Comparison of ENCODE assay signal across 22 cellular contexts in genomic region chr3:29668233-29668632, GRCh38.
DNase-seq lines count a peak whose midpoint lies in the region; ATAC-seq, FAIRE-seq and TF ChIP-seq lines count a peak whose summit lies in the region.
"Had no signal": no experiment of that assay in that cellular context is flagged by ENCODE, and none has a peak within 500 bp of the region (broad histone marks: within the 10 kb centered on the region; RNA-seq: fewer than 3 reads in every experiment).

No MANE protein-coding gene starts in this region.

- peaks cover 6% of the 10 kb centered on the region for H3K9me3 Mint-ChIP-seq in Calu3 (ENCODE audit: low read depth, unreplicated experiment)
- peaks cover 4% of the 10 kb centered on the region for H3K9me3 Mint-ChIP-seq in CD8-positive, alpha-beta T cell
- H3K9me3 Mint-ChIP-seq: GM23338, HFFc6 had no signal

- intact Hi-C loops in Calu3 (cut with micrococcal nuclease; ENCODE audit: unreplicated experiment) = no loop called here
- intact Hi-C loops in PC-3 (cut with micrococcal nuclease) = no loop called here
- intact Hi-C loops in CD8-positive, alpha-beta T cell (cut with DNase I, micrococcal nuclease) = no loop called here

- no peak overlapping the region for H2AFZ ChIP-seq in PC-3 (ENCODE audit: low read length)
- H2AFZ ChIP-seq: GM23338 had no signal

- no peaks in the 10 kb centered on the region for H3K9me3 ChIP-seq in PC-3 (ENCODE audit: low read length)
- no peaks in the 10 kb centered on the region for H3K9me3 ChIP-seq in CD8-positive, alpha-beta T cell (ENCODE audit: low read length)
- H3K9me3 ChIP-seq: BLaER1 had no signal

- H2AK5ac ChIP-seq in mesendoderm (ENCODE audit: low read length) = no peak overlapping the region

- ATAC-seq in PC-3 (no peak), esophagus mucosa (peak; percentile 15), HG03457 (IDR thresholded peaks at IDR 0.05; ENCODE audit: unreplicated experiment) (no peak)
- ATAC-seq in CD8-positive, alpha-beta T cell = no peak
- ATAC-seq: GM23338 had no signal

- TF ChIP-seq CTCF in Calu3 (IDR thresholded peaks at IDR 0.05; ENCODE audit: unreplicated experiment) = no peak
- TF ChIP-seq CTCF in PC-3 (conservative IDR thresholded peaks at IDR 0.05; ENCODE audit: low read depth, low read length) = no peak
- TF ChIP-seq CTCF in CD8-positive, alpha-beta T cell (IDR thresholded peaks at IDR 0.05) = no peak

- POLR2A ChIA-PET in PC-3 (lab: Charles Lee; ENCODE audit: unreplicated experiment) = no interaction called here
- POLR2A ChIA-PET in CD8-positive, alpha-beta T cell (lab: Charles Lee) = interaction anchor here (0.7 kb wide), 1 partner anchor 105 kb away, joined by 3 read pairs; no protein-coding TSS in a partner anchor

- no peak overlapping the region for H3K27ac ChIP-seq in PC-3 (ENCODE audit: low read length)
- no peak overlapping the region for H3K27ac ChIP-seq in mesendoderm (ENCODE audit: low read depth, low read length)
- no peak overlapping the region for H3K27ac ChIP-seq in CD8-positive, alpha-beta T cell (ENCODE audit: low read depth, low read length)
- H3K27ac ChIP-seq: 22Rv1, BLaER1, C4-2B had no signal

- H3K4me3 ChIP-seq in PC-3 (ENCODE audit: low read length) (no peak overlapping the region), mesendoderm (ENCODE audit: low read length) (no peak overlapping the region)
- H3K4me3 ChIP-seq in CD8-positive, alpha-beta T cell (ENCODE audit: low read depth, low read length) = no peak overlapping the region
- H3K4me3 ChIP-seq: BLaER1, GM23338, HAP-1 had no signal

- H3K9me2 ChIP-seq in PC-3 (replicated peaks; ENCODE audit: low read length) = no peaks in the 10 kb centered on the region

- no peaks in the 10 kb centered on the region for H3K36me3 Mint-ChIP-seq in Calu3 (ENCODE audit: insufficient read depth, unreplicated experiment)
- H3K36me3 Mint-ChIP-seq in CD8-positive, alpha-beta T cell = no peaks in the 10 kb centered on the region
- H3K36me3 Mint-ChIP-seq: CD8-positive, alpha-beta memory T cell had no signal

- H2BK5ac ChIP-seq in mesendoderm (ENCODE audit: low read length) = no peak overlapping the region

- H3K36me3 ChIP-seq in PC-3 (ENCODE audit: low read depth, low read length) (no peaks in the 10 kb centered on the region), mesendoderm (ENCODE audit: control insufficient read depth, insufficient read depth, low read length) (no peaks in the 10 kb centered on the region)
- H3K36me3 ChIP-seq in CD8-positive, alpha-beta T cell (ENCODE audit: insufficient read depth, low read length) = no peaks in the 10 kb centered on the region
- H3K36me3 ChIP-seq: BLaER1, HAP-1 had no signal

- H4K20me1 ChIP-seq in PC-3 (ENCODE audit: low read length) = no peaks in the 10 kb centered on the region
- H4K20me1 ChIP-seq: BLaER1 had no signal

- H3K4me2 ChIP-seq in PC-3 (ENCODE audit: low read length) = no peak overlapping the region
- no peak overlapping the region for H3K4me2 ChIP-seq in mesendoderm (ENCODE audit: low read length)
- H3K4me2 ChIP-seq: BLaER1, GM23338 had no signal

- no peak overlapping the region for H4K5ac ChIP-seq in mesendoderm (ENCODE audit: low read length)

- H3K79me1 ChIP-seq in mesendoderm (ENCODE audit: low read length) = no peaks in the 10 kb centered on the region

- H3K4me1 ChIP-seq in PC-3 (ENCODE audit: insufficient read depth, low read length) = no peaks in the 10 kb centered on the region
- H3K4me1 ChIP-seq in mesendoderm (ENCODE audit: control insufficient read depth, low read depth, low read length) = no peaks in the 10 kb centered on the region
- H3K4me1 ChIP-seq in CD8-positive, alpha-beta T cell (ENCODE audit: insufficient read depth, low read length) = no peaks in the 10 kb centered on the region
- H3K4me1 ChIP-seq: BLaER1, HAP-1 had no signal

- no peak overlapping the region for H2BK120ac ChIP-seq in mesendoderm (ENCODE audit: low read depth, low read length)

- H3K18ac ChIP-seq in mesendoderm (ENCODE audit: low read length) = peak overlapping the region; percentile 51

- H3K27me3 ChIP-seq in PC-3 (ENCODE audit: low read length) = no peaks in the 10 kb centered on the region
- no peaks in the 10 kb centered on the region for H3K27me3 ChIP-seq in mesendoderm (ENCODE audit: insufficient read depth, low read length, poor library complexity)
- no peaks in the 10 kb centered on the region for H3K27me3 ChIP-seq in CD8-positive, alpha-beta T cell (ENCODE audit: insufficient read depth, low read length)
- H3K27me3 ChIP-seq: BLaER1 had no signal

- H3K56ac ChIP-seq in mesendoderm (ENCODE audit: low read length) = no peak overlapping the region

- DNase-seq in Calu3 = peak; percentile 31
- peak; percentile 29 for DNase-seq in PC-3
- DNase-seq in mesendoderm = no peak
- DNase-seq in H54 (ENCODE audit: insufficient read length, low spot score) = no peak
- DNase-seq in OCI-M2 (lab: John Stamatoyannopoulos, UW; ENCODE audit: unreplicated experiment) = no peak
- no peak for DNase-seq in CD8-positive, alpha-beta T cell
- DNase-seq: CD4-positive, CD25-positive, alpha-beta regulatory T cell; CD8-positive, alpha-beta memory T cell; DMS53; DMS79 treated with DMSO at 0.1 percent for 48 hours; HFFc6 had no signal

- CTCF ChIA-PET in Calu3 (lab: Charles Lee) (no interaction called here), PC-3 (lab: Charles Lee) (no interaction called here)
- CTCF ChIA-PET in CD8-positive, alpha-beta T cell (lab: Charles Lee) = no interaction called here

- FAIRE-seq in H54 (lab: Jason Lieb, UNC) = no peak
- FAIRE-seq: G401.6, GM12892, GM19239 had no signal

- no peak overlapping the region for H3K27ac Mint-ChIP-seq in Calu3 (ENCODE audit: unreplicated experiment)
- H3K27ac Mint-ChIP-seq in CD8-positive, alpha-beta T cell = no peak overlapping the region
- H3K27ac Mint-ChIP-seq: B cell; CD4-positive, CD25-positive, alpha-beta regulatory T cell; CD8-positive, alpha-beta memory T cell; GM23338; HFFc6 had no signal

- H3K27me3 Mint-ChIP-seq in Calu3 (ENCODE audit: unreplicated experiment) = no peaks in the 10 kb centered on the region
- H3K27me3 Mint-ChIP-seq in CD8-positive, alpha-beta T cell (ENCODE audit: low read depth) = no peaks in the 10 kb centered on the region
- H3K27me3 Mint-ChIP-seq: B cell; CD4-positive, CD25-positive, alpha-beta regulatory T cell; CD8-positive, alpha-beta memory T cell had no signal

- H3K9ac ChIP-seq in PC-3 (ENCODE audit: low read length) (no peak overlapping the region), mesendoderm (ENCODE audit: low read length) (no peak overlapping the region)
- H3K9ac ChIP-seq: BLaER1 had no signal

- WGBS in mesendoderm (ENCODE audit: extremely low coverage, insufficient coverage, low lambda C conversion rate) = no CpG with 5 or more reads among the region's 2 CpGs

- no peak overlapping the region for H3K4ac ChIP-seq in mesendoderm (ENCODE audit: low read depth, low read length)

- no peak overlapping the region for H3K4me3 Mint-ChIP-seq in Calu3 (ENCODE audit: low read depth, unreplicated experiment)
- no peak overlapping the region for H3K4me3 Mint-ChIP-seq in CD8-positive, alpha-beta T cell
- H3K4me3 Mint-ChIP-seq: B cell; CD4-positive, CD25-positive, alpha-beta regulatory T cell; CD8-positive, alpha-beta memory T cell; GM23338; HFFc6 had no signal

- H3F3A ChIP-seq in PC-3 (ENCODE audit: low read length, unreplicated experiment) = no peaks in the 10 kb centered on the region

- BruUV-seq in Calu3 (replicated peaks; lab: Mats Ljungman, UMichigan) (no TSS peak), PC-3 (replicated peaks; lab: Mats Ljungman, UMichigan) (no TSS peak)

- no peak for TF ChIP-seq POLR2A in H54 (IDR thresholded peaks at IDR 0.05; ENCODE audit: low read depth, low read length)

- H3K23ac ChIP-seq in mesendoderm (ENCODE audit: low read length) = no peak overlapping the region

- H3K79me2 ChIP-seq in PC-3 (ENCODE audit: low read length) (no peaks in the 10 kb centered on the region), mesendoderm (ENCODE audit: control insufficient read depth, insufficient read depth, low read length) (no peaks in the 10 kb centered on the region)

- H3K4me1 Mint-ChIP-seq in Calu3 (ENCODE audit: low read depth, unreplicated experiment) = peaks cover 23% of the 10 kb centered on the region
- H3K4me1 Mint-ChIP-seq in CD8-positive, alpha-beta T cell (ENCODE audit: low read depth) = no peaks in the 10 kb centered on the region
- H3K4me1 Mint-ChIP-seq: B cell; CD4-positive, CD25-positive, alpha-beta regulatory T cell; CD8-positive, alpha-beta memory T cell; GM23338 had no signal

- H2BK15ac ChIP-seq in mesendoderm (replicated peaks; ENCODE audit: low read depth) = no peak overlapping the region

- no peak overlapping the region for H4K8ac ChIP-seq in mesendoderm (ENCODE audit: low read depth, low read length)

Comparison
In these comparisons a context has a peak if more than half of its experiments do, and no peak if none do; other contexts are left out.
1. DNase-seq: peak in Calu3 (single experiment) and PC-3 (single experiment); none in mesendoderm (single experiment), H54 (single experiment), OCI-M2 (single experiment) and CD8-positive, alpha-beta T cell (0 of 7).